8 cellular contexts compared by ENCODE assay signal in genomic region chr16:87387942-87388817, GRCh38. TPM values are rescaled to one million over a fixed set of nuclear protein-coding genes. Genes with fewer than 3 reads are reported as not detected.
A peak's percentile ranks its signal among the peaks of the same experiment; 100 is the strongest.
DNase-seq lines count a peak whose midpoint lies in the region; FAIRE-seq and TF ChIP-seq lines count a peak whose summit lies in the region.

No MANE protein-coding gene starts in this region.

- peaks cover 3% of the 10 kb centered on the region; the same call in 1 of the 2 replicates for H3K36me3 Mint-ChIP-seq in HFFc6 (ENCODE audit: low read depth)
- H3K36me3 Mint-ChIP-seq in activated naive CD4-positive, alpha-beta T cell treated with anti-CD3 and anti-CD28 coated beads for 36 hours (ENCODE audit: low read depth), result peaks cover 2% of the 10 kb centered on the region

- peak overlapping the region; percentile 66 for H3K4me3 Mint-ChIP-seq in HFFc6
- peak overlapping the region; percentile 49 for H3K4me3 Mint-ChIP-seq in activated naive CD4-positive, alpha-beta T cell treated with anti-CD3 and anti-CD28 coated beads for 36 hours

- peak overlapping the region; percentile 33 for H3K4me3 ChIP-seq in SJCRH30
- H3K4me3 ChIP-seq in neuron (ENCODE audit: low read length), result peak overlapping the region; percentile 51

- H3K36me3 ChIP-seq in SJCRH30, result no peaks in the 10 kb centered on the region
- H3K36me3 ChIP-seq in neuron (ENCODE audit: insufficient read depth, low read length), result no peaks in the 10 kb centered on the region

- TF ChIP-seq CTCF in HFFc6 (IDR thresholded peaks at IDR 0.05), result no peak

- H3K9me3 Mint-ChIP-seq in HFFc6, result no peaks in the 10 kb centered on the region
- H3K9me3 Mint-ChIP-seq in activated naive CD4-positive, alpha-beta T cell treated with anti-CD3 and anti-CD28 coated beads for 36 hours, result no peaks in the 10 kb centered on the region

- peak overlapping the region; percentile 84 for H3K27ac ChIP-seq in SJCRH30

- H3K27ac Mint-ChIP-seq in HFFc6, result peak overlapping the region; percentile 90
- peak overlapping the region; percentile 93 for H3K27ac Mint-ChIP-seq in activated naive CD4-positive, alpha-beta T cell treated with anti-CD3 and anti-CD28 coated beads for 36 hours

- peak; percentile 99 for DNase-seq in GF-D8 (lab: John Stamatoyannopoulos, UW)
- peak; percentile 99 for DNase-seq in HFFc6
- DNase-seq in MV-4-11 (lab: John Stamatoyannopoulos, UW), result peak; percentile 100
- peak; percentile 88 to 91 for DNase-seq in SJCRH30
- DNase-seq in activated naive CD4-positive, alpha-beta T cell treated with anti-CD3 and anti-CD28 coated beads for 36 hours, result peak; percentile 94
- peak; percentile 85 to 86 for DNase-seq in frontal cortex (ENCODE audit: low spot score in 2 of 2)
- peak; percentile 99 for DNase-seq in stromal cell of bone marrow (ENCODE audit: low read depth)

- peak overlapping the region; percentile 64 for H2AFZ ChIP-seq in neuron (ENCODE audit: low read depth, low read length)

- H3K4me1 ChIP-seq in SJCRH30 (peaks cover 2% of the 10 kb centered on the region), neuron (ENCODE audit: insufficient read depth, low read length) (peaks cover 14% of the 10 kb centered on the region)

- H3K27me3 ChIP-seq in SJCRH30 (no peaks in the 10 kb centered on the region), neuron (ENCODE audit: insufficient read depth, low read length) (no peaks in the 10 kb centered on the region)

- CTCF ChIA-PET in activated naive CD4-positive, alpha-beta T cell treated with anti-CD3 and anti-CD28 coated beads for 36 hours (lab: Charles Lee), result interaction anchor here (1.3 kb wide), 1 partner anchor 248 kb away, joined by 5 read pairs; no protein-coding TSS in a partner anchor

- peaks cover 6% of the 10 kb centered on the region for H3K27me3 Mint-ChIP-seq in HFFc6 (ENCODE audit: insufficient read depth)
- peaks cover 2% of the 10 kb centered on the region for H3K27me3 Mint-ChIP-seq in activated naive CD4-positive, alpha-beta T cell treated with anti-CD3 and anti-CD28 coated beads for 36 hours (ENCODE audit: low read depth)

- intact Hi-C loops in activated naive CD4-positive, alpha-beta T cell treated with anti-CD3 and anti-CD28 coated beads for 36 hours (cut with micrococcal nuclease), result loop anchor here (1.0 to 5.0 kb wide), 5 partner anchors 49 to 1069 kb away; partner anchors contain the start of genes BANP, C16orf95 and ZCCHC14

- peaks cover 34% of the 10 kb centered on the region for H3K4me1 Mint-ChIP-seq in HFFc6 (ENCODE audit: low read depth)
- H3K4me1 Mint-ChIP-seq in activated naive CD4-positive, alpha-beta T cell treated with anti-CD3 and anti-CD28 coated beads for 36 hours (ENCODE audit: low read depth), result peaks cover 39% of the 10 kb centered on the region

- FAIRE-seq in frontal cortex (lab: Jason Lieb, UNC), result peak; percentile 64

- H3K9me3 ChIP-seq in SJCRH30 (replicated peaks) (no peaks in the 10 kb centered on the region), neuron (ENCODE audit: low read length) (no peaks in the 10 kb centered on the region)

RNA-seq across cellular contexts. Expression of gene MAP1LC3B, which starts 4.0 kb away (rescaled TPM):
- 100 to 1,000 TPM in 2 of 6 experiments, 10 to 100 TPM in 4; 81.3 to 112 (median 85.4) TPM for total RNA-seq in HFFc6 (2021; fragmentation: NEBNext Ultra II Directional; extraction: Animal tissue kit (Norgen Biotek cat#: 25700))
- 12.1 and 12.9 TPM in 2 replicates for total RNA-seq in SJCRH30 (2014; rRNA removed; shearing (Covaris generic))
- 10 to 100 TPM; 61.8 to 62.5 TPM for total RNA-seq in activated naive CD4-positive, alpha-beta T cell treated with anti-CD3 and anti-CD28 coated beads for 36 hours
- 24.5 TPM for total RNA-seq in frontal cortex

RNA-seq across cellular contexts. Expression of gene FBXO31, which starts 4.6 kb away (rescaled TPM):
- 10 to 100 TPM; 23.0 to 30.0 (median 25.1) TPM for total RNA-seq in HFFc6 (2021; fragmentation: NEBNext Ultra II Directional; extraction: Animal tissue kit (Norgen Biotek cat#: 25700))
- 11.9 and 13.1 TPM in 2 replicates for total RNA-seq in SJCRH30 (2014; rRNA removed; shearing (Covaris generic))
- total RNA-seq in activated naive CD4-positive, alpha-beta T cell treated with anti-CD3 and anti-CD28 coated beads for 36 hours, result 10 to 100 TPM; 26.4 to 26.7 TPM
- 22.8 TPM for total RNA-seq in frontal cortex

Comparison
In these comparisons a context has a peak if more than half of its experiments do, and no peak if none do; other contexts are left out.
1. Peak in every context shown above with its lines: DNase-seq, H3K4me3 ChIP-seq and H3K27ac ChIP-seq.